8 cellular contexts compared by ENCODE assay signal in genomic region chr7:14717711-14718304, GRCh38.
DNase-seq lines count a peak whose midpoint lies in the region; ATAC-seq and TF ChIP-seq lines count a peak whose summit lies in the region.

No MANE protein-coding gene starts in this region.

- H3K9me2 ChIP-seq in SK-N-SH: no peaks in the 10 kb centered on the region

- H3K4me3 ChIP-seq in SK-N-SH (ENCODE audit: low read depth in 2 of 2, low read length in 1 of 2): no peak overlapping the region

- POLR2A ChIA-PET in SK-N-SH (lab: Yijun Ruan, JAX): interaction anchor here (0.7 to 1.0 kb wide), 2 partner anchors 185 to 298 kb away, joined by 3 read pairs; no protein-coding TSS in a partner anchor

- no peaks in the 10 kb centered on the region for H3F3A ChIP-seq in SK-N-SH (replicated peaks; ENCODE audit: insufficient read depth)

- H3K27me3 ChIP-seq in SK-N-SH (ENCODE audit: insufficient read depth): no peaks in the 10 kb centered on the region

- peak; percentile 97 for TF ChIP-seq CTCF in SK-N-SH (IDR thresholded peaks at IDR 0.05)

- H3K79me2 ChIP-seq in SK-N-SH (ENCODE audit: insufficient read depth): no peaks in the 10 kb centered on the region

- H2AFZ ChIP-seq in SK-N-SH (ENCODE audit: low read depth): no peak overlapping the region; the same call in 1 of the 2 replicates

- CTCF ChIA-PET in SK-N-SH (lab: Yijun Ruan, JAX): interaction anchor here (0.5 to 8.0 kb wide), 56 partner anchors 8 to 1435 kb away, joined by 3 to 106 read pairs (median 4); partner anchors contain the start of genes DGKB and ETV1

- DNase-seq in DMS53 (lab: John Stamatoyannopoulos, UW): peak; percentile 72
- peak; percentile 20 for DNase-seq in LHCN-M2 (ENCODE audit: low read depth)
- peak; percentile 40 for DNase-seq in SK-N-SH
- peak; percentile 7 for DNase-seq in hepatic stellate cell (ENCODE audit: low spot score)
- no peak for DNase-seq in GM19238 (ENCODE audit: insufficient read length, low spot score)

- no peak for ATAC-seq in GM21515 (IDR thresholded peaks at IDR 0.05; ENCODE audit: unreplicated experiment)
- no peak for ATAC-seq in GM19455 (IDR thresholded peaks at IDR 0.05; ENCODE audit: unreplicated experiment)
- ATAC-seq in HG03457 (IDR thresholded peaks at IDR 0.05; ENCODE audit: unreplicated experiment): no peak

- H3K36me3 ChIP-seq in SK-N-SH (replicated peaks in 1 of 2; ENCODE audit: control insufficient read depth in 1 of 2, insufficient read depth in 2 of 2, low read length in 1 of 2): no peaks in the 10 kb centered on the region

- H3K27ac ChIP-seq in SK-N-SH (ENCODE audit: low read depth in 2 of 2, low read length in 1 of 2): no peak overlapping the region

- no peaks in the 10 kb centered on the region for H3K9me3 ChIP-seq in SK-N-SH

- TF ChIP-seq RAD21 in SK-N-SH (IDR thresholded peaks at IDR 0.05; ENCODE audit: low read length): peak; percentile 91

- TF ChIP-seq EP300 in SK-N-SH (IDR thresholded peaks at IDR 0.05; ENCODE audit: borderline replicate concordance in 1 of 2, low read depth in 1 of 2, low read length in 1 of 2): no peak

- no peak overlapping the region for H3K4me2 ChIP-seq in SK-N-SH

- no peaks in the 10 kb centered on the region for H4K20me1 ChIP-seq in SK-N-SH (ENCODE audit: insufficient read depth)

- 47% methylated on average over 1 of the region's 1 CpG for WGBS in SK-N-SH (ENCODE audit: low lambda C conversion rate)

- no peaks in the 10 kb centered on the region for H3K4me1 ChIP-seq in SK-N-SH (ENCODE audit: control insufficient read depth in 1 of 2, insufficient read depth in 2 of 2, low read depth in 1 of 2, low read length in 1 of 2)

- no peak overlapping the region for H3K9ac ChIP-seq in SK-N-SH

TF ChIP-seq in SK-N-SH, 30 proteins besides CTCF, POLR2A, EP300 and RAD21:
- TF ChIP-seq SMC3 (IDR thresholded peaks at IDR 0.05; ENCODE audit: low read depth, low read length): peak; percentile 70
- TF ChIP-seq, protein P1, sequence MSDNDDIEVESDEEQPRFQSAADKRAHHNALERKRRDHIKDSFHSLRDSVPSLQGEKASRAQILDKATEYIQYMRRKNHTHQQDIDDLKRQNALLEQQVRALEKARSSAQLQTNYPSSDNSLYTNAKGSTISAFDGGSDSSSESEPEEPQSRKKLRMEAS (IDR thresholded peaks at IDR 0.05; ENCODE audit: low read depth): no peak
- peak; percentile 34; the same call in 1 of the 2 replicates for TF ChIP-seq YY1 (IDR thresholded peaks at IDR 0.05; ENCODE audit: low read depth)
